Comparison of ENCODE assay signal across 11 cellular contexts in the genomic region with DNA sequence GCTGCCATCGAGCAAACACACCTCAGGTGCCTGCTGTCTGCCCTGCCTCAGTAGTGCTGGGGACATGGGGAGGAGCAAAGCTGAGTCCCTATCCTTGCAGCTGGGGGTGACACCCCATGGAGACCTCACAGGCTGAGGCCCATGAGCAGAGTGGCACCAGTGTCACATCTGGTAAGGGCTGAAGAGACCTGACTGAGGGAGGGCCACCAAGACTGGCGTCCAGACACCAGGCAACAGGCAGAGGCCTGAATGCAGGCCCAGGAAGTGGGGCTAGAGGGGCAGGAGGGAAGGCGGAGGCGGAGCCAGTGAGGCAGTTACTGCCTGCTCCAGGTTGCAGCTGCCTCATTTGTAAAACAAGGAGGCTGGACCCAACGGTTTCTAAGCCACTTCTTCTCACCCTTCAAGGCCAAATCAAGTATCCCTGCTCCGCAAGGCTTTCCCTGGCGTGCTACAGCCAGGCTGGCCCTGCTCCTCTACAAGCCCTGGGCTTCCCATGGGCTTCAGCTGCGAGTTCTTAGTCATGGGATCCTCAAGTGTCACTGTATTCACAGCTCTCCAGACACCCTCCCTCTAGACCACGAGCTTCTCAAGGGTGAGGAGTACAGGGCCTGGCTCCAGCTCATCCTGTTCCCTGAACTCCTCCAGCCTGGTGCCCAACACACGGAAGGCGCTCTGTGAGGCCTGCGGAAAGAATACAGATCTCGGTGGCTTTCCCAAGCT. TPM values are rescaled to one million over a fixed set of nuclear protein-coding genes. Genes with fewer than 3 reads are reported as not detected.
DNase-seq lines count a peak whose midpoint lies in the region; ATAC-seq, FAIRE-seq and TF ChIP-seq lines count a peak whose summit lies in the region.
"Had no signal": no experiment of that assay in that cellular context is flagged by ENCODE, and none has a peak within 500 bp of the region (broad histone marks: within the 10 kb centered on the region; RNA-seq: fewer than 3 reads in every experiment).

No MANE protein-coding gene starts in this region.

- H3K4me3 Mint-ChIP-seq in CD8-positive, alpha-beta T cell = peak overlapping the region; percentile 8

- peaks cover 71% of the 10 kb centered on the region for H3K4me1 ChIP-seq in CD8-positive, alpha-beta T cell (ENCODE audit: insufficient read depth, low read length)
- H3K4me1 ChIP-seq in osteoblast (ENCODE audit: insufficient read depth, low read length) = peaks cover 19% of the 10 kb centered on the region
- H3K4me1 ChIP-seq in pancreas = peaks cover 31 to 52% (median 49%) of the 10 kb centered on the region in 3 donors

- no peak for TF ChIP-seq CTCF in CD8-positive, alpha-beta T cell (IDR thresholded peaks at IDR 0.05)
- TF ChIP-seq CTCF in choroid plexus epithelial cell (conservative IDR thresholded peaks at IDR 0.05; ENCODE audit: low read depth, low read length) (no peak), osteoblast (IDR thresholded peaks at IDR 0.05; ENCODE audit: extremely low read depth, low read depth, low read length) (no peak), pancreas (IDR thresholded peaks at IDR 0.05) (no peak)

- H3K9me3 ChIP-seq in CD8-positive, alpha-beta T cell (ENCODE audit: low read length) = no peaks in the 10 kb centered on the region
- H3K9me3 ChIP-seq in KOPT-K1 (ENCODE audit: insufficient read depth, low read length, poor library complexity, severe bottlenecking) (no peaks in the 10 kb centered on the region), osteoblast (ENCODE audit: low read depth, low read length) (no peaks in the 10 kb centered on the region), pancreas (no peaks in the 10 kb centered on the region)

- DNase-seq in CD8-positive, alpha-beta T cell = no peak
- DNase-seq in choroid plexus epithelial cell (ENCODE audit: low read depth) (peak; percentile 30), osteoblast (ENCODE audit: insufficient read length, low spot score, missing footprints) (peak; percentile 82), pancreas (no peak), glomerular visceral epithelial cell (ENCODE audit: extremely low spot score) (no peak), DMS 273 treated with DMSO at 0.1 percent for 48 hours (lab: John Stamatoyannopoulos, UW) (no peak), LoVo (ENCODE audit: low spot score) (no peak)
- DNase-seq: amniotic stem cell, NCI-H1436 treated with DMSO at 0.1 percent for 48 hours had no signal

- 83 to 88% methylated on average over 13 of the region's 13 CpGs for WGBS in pancreas, 2 donors

- H3K4me3 ChIP-seq in CD8-positive, alpha-beta T cell (ENCODE audit: low read depth, low read length) = no peak overlapping the region
- H3K4me3 ChIP-seq in choroid plexus epithelial cell (ENCODE audit: low read depth, low read length) (no peak overlapping the region), osteoblast (ENCODE audit: insufficient read depth, low read length) (no peak overlapping the region), pancreas (no peak overlapping the region)
- H3K4me3 ChIP-seq: hepatocyte had no signal

- intact Hi-C loops in CD8-positive, alpha-beta T cell (cut with DNase I, micrococcal nuclease) = loop anchor here in 1 of 2 experiments (5.0 kb wide), 1 partner anchor 37 kb away; the partner anchor contains the start of gene FAM53B
- intact Hi-C loops in pancreas (cut with DNase I) = no loop called here

- no peaks in the 10 kb centered on the region for H3K27me3 Mint-ChIP-seq in CD8-positive, alpha-beta T cell (ENCODE audit: low read depth)

- H3K27ac Mint-ChIP-seq in CD8-positive, alpha-beta T cell = peak overlapping the region; percentile 97

- POLR2A ChIA-PET in CD8-positive, alpha-beta T cell (lab: Charles Lee) = interaction anchor here (0.6 to 7.2 kb wide), 4 partner anchors 10 to 161 kb away, joined by 3 to 43 read pairs (median 5); no protein-coding TSS in a partner anchor

- no peak for FAIRE-seq in pancreas (lab: Jason Lieb, UNC)

- H3K36me3 Mint-ChIP-seq in CD8-positive, alpha-beta T cell = peaks cover 42% of the 10 kb centered on the region

- H3K79me2 ChIP-seq in osteoblast (ENCODE audit: insufficient read depth, low read length) = no peaks in the 10 kb centered on the region

- H3K4me1 Mint-ChIP-seq in CD8-positive, alpha-beta T cell (ENCODE audit: low read depth) = peaks cover 94% of the 10 kb centered on the region

- H3K36me3 ChIP-seq in CD8-positive, alpha-beta T cell (ENCODE audit: insufficient read depth, low read length) = peaks cover 8% of the 10 kb centered on the region
- H3K36me3 ChIP-seq in KOPT-K1 (ENCODE audit: insufficient read depth, low read length) (peaks cover 42% of the 10 kb centered on the region), osteoblast (ENCODE audit: insufficient read depth, low read length) (peaks cover 6% of the 10 kb centered on the region), pancreas (peaks cover 0 to 6% (median 0%) of the 10 kb centered on the region in 3 donors)

- peaks cover 19% of the 10 kb centered on the region for H4K20me1 ChIP-seq in osteoblast (ENCODE audit: insufficient read depth, low read length)

- H3K27me3 ChIP-seq in CD8-positive, alpha-beta T cell (ENCODE audit: insufficient read depth, low read length) = no peaks in the 10 kb centered on the region
- H3K27me3 ChIP-seq in osteoblast (ENCODE audit: insufficient read depth, low read length) (no peaks in the 10 kb centered on the region), pancreas (no peaks in the 10 kb centered on the region)
- H3K27me3 ChIP-seq: hepatocyte had no signal

- no peak overlapping the region for H2AFZ ChIP-seq in osteoblast (ENCODE audit: low read length)
- H2AFZ ChIP-seq: hepatocyte had no signal

- ATAC-seq in CD8-positive, alpha-beta T cell = no peak
- ATAC-seq in pancreas = no peak

- H3K4me2 ChIP-seq in osteoblast (ENCODE audit: insufficient read depth, low read length) = no peak overlapping the region
- H3K4me2 ChIP-seq: hepatocyte had no signal

- no peak overlapping the region for H3K27ac ChIP-seq in CD8-positive, alpha-beta T cell (ENCODE audit: low read depth, low read length)
- H3K27ac ChIP-seq in KOPT-K1 (ENCODE audit: low read depth, low read length, poor library complexity, severe bottlenecking) (peak overlapping the region; percentile 93), osteoblast (ENCODE audit: low read depth, low read length) (no peak overlapping the region), pancreas (no peak overlapping the region)
- H3K27ac ChIP-seq: hepatocyte had no signal

- CTCF ChIA-PET in CD8-positive, alpha-beta T cell (lab: Charles Lee) = interaction anchor here (0.9 to 8.3 kb wide), 10 partner anchors 9 to 40 kb away, joined by 3 to 115 read pairs (median 4); no protein-coding TSS in a partner anchor

- H3K9me3 Mint-ChIP-seq in CD8-positive, alpha-beta T cell = no peaks in the 10 kb centered on the region

RNA-seq across cellular contexts. Expression of gene FAM53B, which starts 39.0 kb away (rescaled TPM):
- total RNA-seq in CD8-positive, alpha-beta T cell = 10 to 100 TPM; 51.9 to 57.1 TPM
- total RNA-seq in osteoblast (12.1 and 12.7 TPM in 2 replicates), pancreas (10 to 100 TPM in 1 of 6 donors, 1 to 10 TPM in 5; 6.5 to 16.4 (median 8.5) TPM)
- 1 to 10 TPM; 5.3 to 9.7 TPM for polyA plus RNA-seq in pancreas

Comparison
In these comparisons a context has a peak if more than half of its experiments do, and no peak if none do; other contexts are left out.
1. DNase-seq: peak in choroid plexus epithelial cell (single experiment) and osteoblast (single experiment); none in CD8-positive, alpha-beta T cell (0 of 7), pancreas (0 of 6), glomerular visceral epithelial cell (single experiment), DMS 273 treated with DMSO at 0.1 percent for 48 hours (single experiment) and LoVo (single experiment).